Comparison of ENCODE assay signal across 29 cellular contexts in the genomic region with DNA sequence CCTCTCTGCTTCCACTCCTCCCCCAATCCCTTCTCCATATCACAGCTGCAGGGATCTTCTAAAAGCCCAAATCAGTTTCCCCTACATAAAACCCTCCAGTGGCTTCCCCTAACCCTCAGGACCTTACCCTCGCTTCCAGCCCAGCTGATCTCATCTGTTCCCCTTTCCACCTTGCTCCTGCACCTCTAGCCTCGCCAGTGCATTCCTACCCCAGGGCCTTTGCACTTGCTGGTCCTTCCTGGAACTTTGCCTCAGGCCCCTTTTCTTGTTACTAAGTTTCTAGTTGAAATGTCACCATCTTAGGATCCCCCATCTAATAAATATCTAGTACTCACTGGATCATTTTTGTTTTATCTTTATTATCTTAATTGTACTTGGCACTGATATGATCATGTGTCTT.
"Had no signal": no experiment of that assay in that cellular context is flagged by ENCODE, and none has a peak within 500 bp of the region (broad histone marks: within the 10 kb centered on the region; RNA-seq: fewer than 3 reads in every experiment).

No MANE protein-coding gene starts in this region.

- H3K4me1 ChIP-seq: parathyroid adenoma, psoas muscle, right lobe of liver, sigmoid colon, thyroid gland, upper lobe of left lung had no signal

- ATAC-seq: natural killer cell treated with Interleukin-12 subunit alpha and Interleukin-12 subunit beta and Interleukin-15 and Interleukin-18, amount 100 ng/mL, for 72 hours; psoas muscle; right cardiac atrium; right lobe of liver; stimulated activated effector memory CD8-positive, alpha-beta T cell treated with anti-CD3 and anti-CD28 coated beads, Interleukin-12 subunit alpha, Interleukin-12 subunit beta, amount 100 ng/mL, for 72 hours; stimulated activated naive B cell treated with anti-CD40 and anti-IgM and Interleukin-4, amounts not matched to agents 10 μg/mL and 1 μg/mL and 100 μg/mL, for 72 hours had no signal

- H3K36me3 Mint-ChIP-seq: natural killer cell treated with Interleukin-12 subunit alpha and Interleukin-12 subunit beta and Interleukin-15 and Interleukin-18, amount 100 ng/mL, for 72 hours; stimulated activated effector memory CD8-positive, alpha-beta T cell treated with anti-CD3 and anti-CD28 coated beads, Interleukin-12 subunit alpha, Interleukin-12 subunit beta, amount 100 ng/mL, for 72 hours; stimulated activated naive B cell treated with anti-CD40 and anti-IgM and Interleukin-4, amounts not matched to agents 10 μg/mL and 1 μg/mL and 100 μg/mL, for 72 hours had no signal

- DNase-seq: nephron progenitor cell; occipital lobe; ovary; posterior cingulate gyrus; psoas muscle; right cardiac atrium; right lobe of liver; sigmoid colon; small intestine; stimulated activated CD4-positive, alpha-beta T cell treated with anti-CD3 and anti-CD28 coated beads, Interleukin-15, amount 100 ng/mL, for 24 hours; stimulated activated CD4-positive, alpha-beta T cell treated with anti-CD3 and anti-CD28 coated beads, Interleukin-2, amount 100 ng/mL, for 24 hours; stimulated activated CD4-positive, alpha-beta T cell treated with anti-CD3 and anti-CD28 coated beads, Interleukin-2, amount 100 ng/mL, for 48 hours; stimulated activated CD4-positive, alpha-beta T cell treated with anti-CD3 and anti-CD28 coated beads, Interleukin-4, amount 100 ng/mL, for 24 hours; stimulated activated naive B cell treated with anti-CD40 and anti-IgM and Interleukin-4, amounts not matched to agents 10 μg/mL and 1 μg/mL and 100 μg/mL, for 72 hours; stimulated activated naive CD4-positive, alpha-beta T cell treated with Interleukin-2 at 50 U/mL for 16 hours; stomach; thyroid gland; trophoblast cell; upper lobe of left lung had no signal

- H3K79me2 ChIP-seq: parathyroid adenoma had no signal

- FAIRE-seq: small intestine, urothelium cell line had no signal

- H3K9ac ChIP-seq: parathyroid adenoma had no signal

- H3K27me3 ChIP-seq: ovary, right lobe of liver, thyroid gland, upper lobe of left lung, vagina had no signal

- H3K4me3 Mint-ChIP-seq: natural killer cell treated with Interleukin-12 subunit alpha and Interleukin-12 subunit beta and Interleukin-15 and Interleukin-18, amount 100 ng/mL, for 72 hours; nephron progenitor cell; neural crest cell; stimulated activated effector memory CD8-positive, alpha-beta T cell treated with anti-CD3 and anti-CD28 coated beads, Interleukin-12 subunit alpha, Interleukin-12 subunit beta, amount 100 ng/mL, for 72 hours; stimulated activated naive B cell treated with anti-CD40 and anti-IgM and Interleukin-4, amounts not matched to agents 10 μg/mL and 1 μg/mL and 100 μg/mL, for 72 hours; stimulated activated naive CD8-positive, alpha-beta T cell treated with anti-CD3 and anti-CD28 coated beads, Interleukin-15, Interleukin-2, amounts not matched to agents 100 ng/mL and 50 ng/mL, for 24 hours had no signal

- H3K36me3 ChIP-seq: ovary, right lobe of liver, sigmoid colon, stomach, thoracic aorta, thyroid gland, tibial nerve, upper lobe of left lung, vagina had no signal

- H3K9me3 Mint-ChIP-seq: natural killer cell treated with Interleukin-12 subunit alpha and Interleukin-12 subunit beta and Interleukin-15 and Interleukin-18, amount 100 ng/mL, for 72 hours; nephron progenitor cell; neural crest cell; stimulated activated effector memory CD8-positive, alpha-beta T cell treated with anti-CD3 and anti-CD28 coated beads, Interleukin-12 subunit alpha, Interleukin-12 subunit beta, amount 100 ng/mL, for 72 hours; stimulated activated naive B cell treated with anti-CD40 and anti-IgM and Interleukin-4, amounts not matched to agents 10 μg/mL and 1 μg/mL and 100 μg/mL, for 72 hours; stimulated activated naive CD8-positive, alpha-beta T cell treated with anti-CD3 and anti-CD28 coated beads, Interleukin-15, Interleukin-2, amounts not matched to agents 100 ng/mL and 50 ng/mL, for 24 hours had no signal

- H3K27ac ChIP-seq: ovary, parathyroid adenoma, psoas muscle, right lobe of liver, sigmoid colon, stomach, thoracic aorta, thyroid gland, tibial nerve, upper lobe of left lung, vagina had no signal

- H3K9me3 ChIP-seq: ovary, psoas muscle, right lobe of liver, sigmoid colon, stomach, thoracic aorta, thyroid gland, tibial nerve, upper lobe of left lung, vagina had no signal

- H3K4me3 ChIP-seq: ovary, psoas muscle, right lobe of liver, sigmoid colon, stomach, thoracic aorta, thyroid gland, tibial nerve, upper lobe of left lung, vagina had no signal

- H3K27ac Mint-ChIP-seq: natural killer cell treated with Interleukin-12 subunit alpha and Interleukin-12 subunit beta and Interleukin-15 and Interleukin-18, amount 100 ng/mL, for 72 hours; nephron progenitor cell; progenitor cell of endocrine pancreas; stimulated activated effector memory CD8-positive, alpha-beta T cell treated with anti-CD3 and anti-CD28 coated beads, Interleukin-12 subunit alpha, Interleukin-12 subunit beta, amount 100 ng/mL, for 72 hours; stimulated activated naive B cell treated with anti-CD40 and anti-IgM and Interleukin-4, amounts not matched to agents 10 μg/mL and 1 μg/mL and 100 μg/mL, for 72 hours; stimulated activated naive CD8-positive, alpha-beta T cell treated with anti-CD3 and anti-CD28 coated beads, Interleukin-15, Interleukin-2, amounts not matched to agents 100 ng/mL and 50 ng/mL, for 24 hours had no signal

- H2AFZ ChIP-seq: parathyroid adenoma had no signal
